In the genomic region with DNA sequence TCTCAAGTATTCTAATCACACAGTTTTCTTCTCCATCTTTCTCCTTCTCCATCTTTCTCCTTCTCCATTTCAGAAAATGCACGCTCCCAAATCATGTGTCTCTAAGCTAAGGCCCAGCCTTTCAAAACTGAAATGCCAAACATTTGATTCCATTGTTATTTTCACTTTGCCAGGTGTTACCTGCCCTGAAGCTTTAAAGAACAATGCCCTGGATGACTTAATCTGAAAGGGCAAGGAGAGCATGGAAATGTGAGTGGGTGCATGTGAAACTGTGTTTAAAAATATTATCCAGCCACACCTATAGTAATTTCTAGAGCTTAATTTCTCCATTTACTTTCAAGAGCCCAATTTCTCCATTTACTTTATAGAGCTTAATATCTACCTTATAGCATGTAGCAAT, we compare ENCODE assay signal across 18 cellular contexts. TPM values are rescaled to one million over a fixed set of nuclear protein-coding genes. Genes with fewer than 3 reads are reported as not detected.
DNase-seq lines count a peak whose midpoint lies in the region; ATAC-seq and TF ChIP-seq lines count a peak whose summit lies in the region.
"Had no signal": no experiment of that assay in that cellular context is flagged by ENCODE, and none has a peak within 500 bp of the region (broad histone marks: within the 10 kb centered on the region; RNA-seq: fewer than 3 reads in every experiment).

No MANE protein-coding gene starts in this region.

- H3K4me3 ChIP-seq in epithelial cell of esophagus (ENCODE audit: low read length): no peak overlapping the region
- H3K4me3 ChIP-seq: MG63, SJSA1 had no signal

- peak overlapping the region; percentile 25 for H3K27ac Mint-ChIP-seq in activated naive CD8-positive, alpha-beta T cell treated with anti-CD3 and anti-CD28 coated beads, Interleukin-2, amount 50 U/mL, for 24 hours
- no peak overlapping the region for H3K27ac Mint-ChIP-seq in activated naive CD8-positive, alpha-beta T cell treated with anti-CD3 and anti-CD28 coated beads for 36 hours

- DNase-seq in NCI-H146 (lab: John Stamatoyannopoulos, UW) (peak; percentile 28), NCI-H146 treated with DMSO at 0.1 percent for 48 hours (lab: John Stamatoyannopoulos, UW; ENCODE audit: unreplicated experiment) (no peak), epithelial cell of esophagus (ENCODE audit: low read depth) (peak; percentile 75), kidney tubule cell (ENCODE audit: low spot score) (no peak)
- no peak for DNase-seq in activated naive CD8-positive, alpha-beta T cell treated with anti-CD3 and anti-CD28 coated beads, Interleukin-2, amount 50 U/mL, for 24 hours
- DNase-seq in activated naive CD8-positive, alpha-beta T cell treated with anti-CD3 and anti-CD28 coated beads for 36 hours: no peak
- DNase-seq: CD8-positive, alpha-beta memory T cell; EL; GF-D8; Kasumi-1; MG63; NCI-H1436; NCI-H2029; NCI-H510A treated with DMSO at 0.1 percent for 48 hours; T-helper 1 cell had no signal

- H3K4me3 Mint-ChIP-seq in activated naive CD8-positive, alpha-beta T cell treated with anti-CD3 and anti-CD28 coated beads, Interleukin-2, amount 50 U/mL, for 24 hours: no peak overlapping the region
- H3K4me3 Mint-ChIP-seq in activated naive CD8-positive, alpha-beta T cell treated with anti-CD3 and anti-CD28 coated beads for 36 hours: no peak overlapping the region
- H3K4me3 Mint-ChIP-seq: CD8-positive, alpha-beta memory T cell had no signal

- peaks cover 11% of the 10 kb centered on the region for H3K4me1 Mint-ChIP-seq in activated naive CD8-positive, alpha-beta T cell treated with anti-CD3 and anti-CD28 coated beads, Interleukin-2, amount 50 U/mL, for 24 hours
- peaks cover 8% of the 10 kb centered on the region for H3K4me1 Mint-ChIP-seq in activated naive CD8-positive, alpha-beta T cell treated with anti-CD3 and anti-CD28 coated beads for 36 hours

- no peak for TF ChIP-seq CTCF in epithelial cell of esophagus (IDR thresholded peaks at IDR 0.05; ENCODE audit: insufficient read depth, low read depth, low read length, missing control alignments)

- H3K9me3 Mint-ChIP-seq in activated naive CD8-positive, alpha-beta T cell treated with anti-CD3 and anti-CD28 coated beads, Interleukin-2, amount 50 U/mL, for 24 hours: no peaks in the 10 kb centered on the region
- H3K9me3 Mint-ChIP-seq in activated naive CD8-positive, alpha-beta T cell treated with anti-CD3 and anti-CD28 coated beads for 36 hours: no peaks in the 10 kb centered on the region
- H3K9me3 Mint-ChIP-seq: CD8-positive, alpha-beta memory T cell had no signal

- ATAC-seq in activated naive CD8-positive, alpha-beta T cell treated with anti-CD3 and anti-CD28 coated beads, Interleukin-2, amount 50 U/mL, for 24 hours: peak; percentile 49
- no peak for ATAC-seq in HG03095 (IDR thresholded peaks at IDR 0.05; ENCODE audit: unreplicated experiment)
- ATAC-seq: Right ventricle myocardium inferior had no signal

- peaks cover 4% of the 10 kb centered on the region for H3K27me3 Mint-ChIP-seq in activated naive CD8-positive, alpha-beta T cell treated with anti-CD3 and anti-CD28 coated beads, Interleukin-2, amount 50 U/mL, for 24 hours
- H3K27me3 Mint-ChIP-seq in activated naive CD8-positive, alpha-beta T cell treated with anti-CD3 and anti-CD28 coated beads for 36 hours: peaks cover 5% of the 10 kb centered on the region

- H3K36me3 Mint-ChIP-seq in activated naive CD8-positive, alpha-beta T cell treated with anti-CD3 and anti-CD28 coated beads, Interleukin-2, amount 50 U/mL, for 24 hours (ENCODE audit: low read depth): no peaks in the 10 kb centered on the region
- H3K36me3 Mint-ChIP-seq in activated naive CD8-positive, alpha-beta T cell treated with anti-CD3 and anti-CD28 coated beads for 36 hours: no peaks in the 10 kb centered on the region
- H3K36me3 Mint-ChIP-seq: CD8-positive, alpha-beta memory T cell had no signal

RNA-seq across cellular contexts. Expression of gene GCLC, which starts 42.4 kb away (rescaled TPM):
- total RNA-seq in activated naive CD8-positive, alpha-beta T cell treated with anti-CD3 and anti-CD28 coated beads for 36 hours: 10 to 100 TPM; 25.3 to 29.6 TPM

Comparison
In these comparisons a context has a peak if more than half of its experiments do, and no peak if none do; other contexts are left out.
1. DNase-seq: peak in NCI-H146 (single experiment) and epithelial cell of esophagus (single experiment); none in NCI-H146 treated with DMSO at 0.1 percent for 48 hours (single experiment), activated naive CD8-positive, alpha-beta T cell treated with anti-CD3 and anti-CD28 coated beads, Interleukin-2, amount 50 U/mL, for 24 hours (single experiment), activated naive CD8-positive, alpha-beta T cell treated with anti-CD3 and anti-CD28 coated beads for 36 hours (single experiment) and kidney tubule cell (single experiment).